23 cellular contexts compared by ENCODE assay signal in genomic region chr3:75237041-75237775, GRCh38.
"Had no signal": no experiment of that assay in that cellular context is flagged by ENCODE, and none has a peak within 500 bp of the region (broad histone marks: within the 10 kb centered on the region; RNA-seq: fewer than 3 reads in every experiment).

No MANE protein-coding gene starts in this region.

- H3K36me3 ChIP-seq: left lung, lower lobe of right lung, ovary, right atrium auricular region, right lobe of liver, thoracic aorta, tibial artery, upper lobe of right lung had no signal

- DNase-seq: kidney glomerular epithelial cell; left colon; left lung; lower lobe of right lung; mammary epithelial cell; mesenchymal stem cell; naive thymus-derived CD8-positive, alpha-beta T cell; ovary; right lobe of liver; stimulated activated CD4-positive, alpha-beta T cell treated with anti-CD3 and anti-CD28 coated beads, Interleukin-1b, Interleukin-23, amount 100 ng/mL, for 48 hours; stimulated activated CD4-positive, alpha-beta T cell treated with anti-CD3 and anti-CD28 coated beads, Interleukin-2, amount 100 ng/mL, for 48 hours; stimulated activated CD4-positive, alpha-beta T cell treated with anti-CD3 and anti-CD28 coated beads, Interleukin-4, amount 100 ng/mL, for 4 hours; stimulated activated CD8-positive, alpha-beta memory T cell treated with anti-CD3 and anti-CD28 coated beads, Interleukin-4, amount 100 ng/mL, for 48 hours; stimulated activated naive CD4-positive, alpha-beta T cell treated with Interleukin-2 at 50 U/mL for 16 hours; stimulated activated naive CD8-positive, alpha-beta T cell treated with anti-CD3 and anti-CD28 coated beads, Interleukin-15, amount 100 ng/mL, for 72 hours; substantia nigra; tibial artery; upper lobe of right lung had no signal

- FAIRE-seq: keratinocyte had no signal

- H3K9me3 ChIP-seq: left lung, lower lobe of right lung, ovary, right atrium auricular region, right lobe of liver, thoracic aorta, tibial artery, upper lobe of right lung had no signal

- H3K27ac ChIP-seq: hepatocyte, left lung, lower lobe of right lung, ovary, right atrium auricular region, right lobe of liver, thoracic aorta, tibial artery, upper lobe of right lung had no signal

- H3K4me3 ChIP-seq: hepatocyte, left lung, lower lobe of right lung, ovary, right atrium auricular region, right lobe of liver, smooth muscle cell, thoracic aorta, tibial artery, upper lobe of right lung had no signal

- H3K27me3 ChIP-seq: hepatocyte, left lung, ovary, right atrium auricular region, right lobe of liver, tibial artery, upper lobe of right lung had no signal

- H3K4me1 ChIP-seq: lower lobe of right lung, right atrium auricular region, right lobe of liver, tibial artery, upper lobe of right lung had no signal
